ENCODE assay signal across 1 cellular context in genomic region chr4:476501-476900, GRCh38.
TF ChIP-seq lines count a peak whose summit lies in the region.

No MANE protein-coding gene starts in this region.

TF ChIP-seq in IMR-90, 13 proteins besides CTCF, POLR2A, EP300 and RAD21 (continued from another document):
- no peak for TF ChIP-seq MAZ (IDR thresholded peaks at IDR 0.05; ENCODE audit: borderline replicate concordance, low read depth, low read length)
- no peak for TF ChIP-seq ELK1 (IDR thresholded peaks at IDR 0.05; ENCODE audit: borderline replicate concordance, low read depth, low read length)
- no peak for TF ChIP-seq RCOR1 (IDR thresholded peaks at IDR 0.05; ENCODE audit: insufficient replicate concordance, low read length)
- no peak for TF ChIP-seq CHD1 (IDR thresholded peaks at IDR 0.05; ENCODE audit: low read depth, low read length)
- no peak for TF ChIP-seq SMC3 (IDR thresholded peaks at IDR 0.05; ENCODE audit: low read depth, low read length)
- TF ChIP-seq USF2 (IDR thresholded peaks at IDR 0.05; ENCODE audit: low read depth, low read length) = no peak
- no peak for TF ChIP-seq MAFK (IDR thresholded peaks at IDR 0.05; ENCODE audit: low read depth, low read length)
- no peak for TF ChIP-seq MXI1 (IDR thresholded peaks at IDR 0.05; ENCODE audit: borderline replicate concordance, low read depth, low read length)
- TF ChIP-seq NFE2L2 (IDR thresholded peaks at IDR 0.05; ENCODE audit: low read depth, low read length) = no peak
- TF ChIP-seq CEBPB (IDR thresholded peaks at IDR 0.05; ENCODE audit: low read depth, low read length) = no peak
- no peak for TF ChIP-seq RFX5 (IDR thresholded peaks at IDR 0.05; ENCODE audit: low read depth, low read length)
